In the genomic region with DNA sequence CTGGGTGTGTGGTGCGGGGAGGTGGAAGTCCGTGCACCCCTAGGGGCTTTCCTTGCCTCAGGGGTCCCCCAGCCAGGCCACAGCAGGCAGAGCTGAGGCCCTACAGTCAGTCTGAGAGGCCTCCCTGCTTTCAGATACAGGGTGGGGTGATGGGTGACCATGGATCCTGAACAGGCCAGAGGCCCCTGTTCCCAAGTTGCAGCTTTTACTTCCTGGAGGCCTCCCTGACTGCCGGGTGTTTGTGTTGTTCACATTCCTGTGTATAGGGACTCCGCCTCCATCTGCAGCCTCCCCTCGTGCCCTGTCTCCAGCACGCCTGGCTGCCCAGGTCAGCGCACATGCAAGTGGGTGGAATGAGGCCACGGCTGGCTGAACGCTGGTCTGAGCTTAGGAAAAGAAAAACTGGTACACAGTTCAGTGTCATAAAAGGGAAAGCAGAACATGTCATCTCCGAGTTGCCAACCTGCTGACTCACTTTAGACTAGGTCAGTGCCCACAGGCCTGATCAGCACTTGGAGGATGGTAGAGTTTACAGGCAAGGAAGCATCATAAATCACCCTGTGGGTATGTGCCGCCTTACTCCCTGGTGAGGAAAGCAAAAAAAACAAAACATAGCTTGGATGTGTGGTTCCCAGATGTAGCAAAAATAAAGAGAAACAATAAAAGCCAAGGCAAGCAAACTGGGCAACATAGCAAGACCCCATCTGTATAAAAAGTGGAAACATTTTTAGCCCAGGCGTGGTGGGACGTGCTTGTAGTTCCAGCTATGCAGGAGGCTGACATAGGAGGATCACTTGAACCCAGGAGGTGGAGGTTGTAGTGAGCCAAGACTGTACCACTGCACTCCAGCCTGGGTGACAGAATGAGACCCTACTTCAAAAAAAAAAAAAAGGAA, we compare ENCODE assay signal across 8 cellular contexts. TPM values are rescaled to one million over a fixed set of nuclear protein-coding genes. Genes with fewer than 3 reads are reported as not detected.
DNase-seq lines count a peak whose midpoint lies in the region; ATAC-seq and TF ChIP-seq lines count a peak whose summit lies in the region.

No MANE protein-coding gene starts in this region.

- CTCF ChIA-PET in Calu3 (lab: Charles Lee) (interaction anchor here (0.6 to 1.3 kb wide), 3 partner anchors 13 to 362 kb away, joined by 3 to 5 read pairs (median 4); a partner anchor contains a TSS), MCF 10A (lab: Yijun Ruan, JAX) (interaction anchor here (0.6 to 7.3 kb wide), 17 partner anchors 9 to 1532 kb away, joined by 3 to 46 read pairs (median 4); a partner anchor contains a TSS), GM10248 (lab: Yijun Ruan, JAX) (interaction anchor here (1.0 to 19.1 kb wide), 7 partner anchors 10 to 72 kb away, joined by 3 to 619 read pairs (median 5); a partner anchor contains a TSS)
- CTCF ChIA-PET in activated CD8-positive, alpha-beta T cell treated with anti-CD3 and anti-CD28 coated beads for 36 hours (lab: Charles Lee) = interaction anchor here (0.6 to 9.0 kb wide), 4 partner anchors 13 to 372 kb away, joined by 3 to 444 read pairs (median 4); a partner anchor contains a TSS

- H3K9me3 Mint-ChIP-seq in Calu3 (ENCODE audit: low read depth, unreplicated experiment) (no peaks in the 10 kb centered on the region), MCF 10A (ENCODE audit: unreplicated experiment) (no peaks in the 10 kb centered on the region)
- H3K9me3 Mint-ChIP-seq in activated CD8-positive, alpha-beta T cell treated with anti-CD3 and anti-CD28 coated beads for 36 hours = no peaks in the 10 kb centered on the region

- peaks cover 18% of the 10 kb centered on the region for H3K4me1 Mint-ChIP-seq in Calu3 (ENCODE audit: low read depth, unreplicated experiment)
- H3K4me1 Mint-ChIP-seq in MCF 10A (ENCODE audit: insufficient read depth, unreplicated experiment) = peaks cover 10% of the 10 kb centered on the region
- H3K4me1 Mint-ChIP-seq in activated CD8-positive, alpha-beta T cell treated with anti-CD3 and anti-CD28 coated beads for 36 hours (ENCODE audit: low read depth) = peaks cover 13% of the 10 kb centered on the region

- no TSS peak for BruUV-seq in Calu3 (replicated peaks; lab: Mats Ljungman, UMichigan)
- BruUV-seq in MCF 10A (replicated peaks; lab: Mats Ljungman, UMichigan) = no TSS peak

- TF ChIP-seq CTCF in Calu3 (IDR thresholded peaks at IDR 0.05; ENCODE audit: unreplicated experiment) (no peak), MCF 10A (IDR thresholded peaks at IDR 0.05; ENCODE audit: unreplicated experiment) (no peak), GM10248 (IDR thresholded peaks at IDR 0.05; ENCODE audit: control extremely low read depth, extremely low read depth, low read depth, missing control alignments) (no peak)
- no peak for TF ChIP-seq CTCF in activated CD8-positive, alpha-beta T cell treated with anti-CD3 and anti-CD28 coated beads for 36 hours (IDR thresholded peaks at IDR 0.05)

- no peak overlapping the region for H3K4me3 Mint-ChIP-seq in Calu3 (ENCODE audit: low read depth, unreplicated experiment)
- no peak overlapping the region for H3K4me3 Mint-ChIP-seq in MCF 10A (ENCODE audit: unreplicated experiment)
- no peak overlapping the region for H3K4me3 Mint-ChIP-seq in activated CD8-positive, alpha-beta T cell treated with anti-CD3 and anti-CD28 coated beads for 36 hours

- intact Hi-C loops in Calu3 (cut with micrococcal nuclease; ENCODE audit: unreplicated experiment) = no loop called here
- intact Hi-C loops in MCF 10A (cut with micrococcal nuclease) = no loop called here
- intact Hi-C loops in activated CD8-positive, alpha-beta T cell treated with anti-CD3 and anti-CD28 coated beads for 36 hours (cut with micrococcal nuclease) = no loop called here

- H3K36me3 Mint-ChIP-seq in Calu3 (ENCODE audit: insufficient read depth, unreplicated experiment) (peaks cover 2% of the 10 kb centered on the region), MCF 10A (ENCODE audit: insufficient read depth, unreplicated experiment) (peaks cover 15% of the 10 kb centered on the region)
- H3K36me3 Mint-ChIP-seq in activated CD8-positive, alpha-beta T cell treated with anti-CD3 and anti-CD28 coated beads for 36 hours (ENCODE audit: low read depth) = peaks cover 4% of the 10 kb centered on the region

- H3K27me3 Mint-ChIP-seq in Calu3 (ENCODE audit: unreplicated experiment) = no peaks in the 10 kb centered on the region
- no peaks in the 10 kb centered on the region for H3K27me3 Mint-ChIP-seq in MCF 10A (ENCODE audit: insufficient read depth, unreplicated experiment)
- no peaks in the 10 kb centered on the region for H3K27me3 Mint-ChIP-seq in activated CD8-positive, alpha-beta T cell treated with anti-CD3 and anti-CD28 coated beads for 36 hours

- DNase-seq in Calu3 (peak; percentile 48), MCF 10A (ENCODE audit: unreplicated experiment) (peak; percentile 67), myocyte (ENCODE audit: low read depth) (peak; percentile 72), NCI-H1048 (lab: John Stamatoyannopoulos, UW) (no peak), GM10248 (ENCODE audit: extremely low spot score) (no peak), NCI-H1417 (lab: John Stamatoyannopoulos, UW) (no peak)
- DNase-seq in activated CD8-positive, alpha-beta T cell treated with anti-CD3 and anti-CD28 coated beads for 36 hours = no peak

- H3K27ac Mint-ChIP-seq in Calu3 (ENCODE audit: unreplicated experiment) (peak overlapping the region; percentile 6), MCF 10A (ENCODE audit: low read depth, unreplicated experiment) (peak overlapping the region; percentile 14)
- H3K27ac Mint-ChIP-seq in activated CD8-positive, alpha-beta T cell treated with anti-CD3 and anti-CD28 coated beads for 36 hours = no peak overlapping the region

- POLR2A ChIA-PET in MCF 10A (lab: Yijun Ruan, JAX) = interaction anchor here (0.7 to 2.7 kb wide), 8 partner anchors 8 to 173 kb away, joined by 3 to 20 read pairs (median 4); a partner anchor contains a TSS
- POLR2A ChIA-PET in activated CD8-positive, alpha-beta T cell treated with anti-CD3 and anti-CD28 coated beads for 36 hours (lab: Charles Lee) = interaction anchor here (0.6 to 3.8 kb wide), 4 partner anchors 13 to 148 kb away, joined by 3 to 22 read pairs (median 7); a partner anchor contains a TSS
- POLR2A ChIA-PET in GM10248 (lab: Yijun Ruan, JAX) = interaction anchor here (0.6 to 1.5 kb wide), 3 partner anchors 13 to 53 kb away, joined by 4 to 6 read pairs (median 4); a partner anchor contains a TSS

- peak; percentile 16 for ATAC-seq in HG03460 (IDR thresholded peaks at IDR 0.05; ENCODE audit: unreplicated experiment)
- ATAC-seq in activated CD8-positive, alpha-beta T cell treated with anti-CD3 and anti-CD28 coated beads for 36 hours = no peak

RNA-seq across cellular contexts. Expression of a gene that starts 6.2 kb away (rescaled TPM):
- total RNA-seq in Calu3 (2022) = 38.3 and 45.4 TPM in 2 replicates
- 45.3 and 61.0 TPM in 2 replicates for total RNA-seq in MCF 10A (2022)
- 28.0 and 36.4 TPM in 2 replicates for total RNA-seq in myocyte
- polyA plus RNA-seq in myocyte (2012) = 24.6 TPM
- total RNA-seq in activated CD8-positive, alpha-beta T cell treated with anti-CD3 and anti-CD28 coated beads for 36 hours = 10 to 100 TPM; 73.8 to 76.9 TPM

RNA-seq across cellular contexts. Expression of a gene that starts 13.0 kb away (rescaled TPM):
- total RNA-seq in Calu3 (2022) (16.9 and 22.5 TPM in 2 replicates), MCF 10A (2022) (4.6 and 6.4 TPM in 2 replicates), myocyte (127 and 180 TPM in 2 replicates)
- polyA plus RNA-seq in myocyte (2012) = 72.6 TPM
- 1 to 10 TPM; 6.7 to 6.8 TPM for total RNA-seq in activated CD8-positive, alpha-beta T cell treated with anti-CD3 and anti-CD28 coated beads for 36 hours

RNA-seq across cellular contexts. Expression of a gene that starts 22.2 kb away (rescaled TPM):
- total RNA-seq in Calu3 (2022) (100 and 103 TPM in 2 replicates), MCF 10A (2022) (42.7 and 48.8 TPM in 2 replicates), myocyte (0.11 TPM in 1 of 2 replicates, not detected in the other)
- 0.35 TPM for polyA plus RNA-seq in myocyte (2012)
- under 1 TPM; 0.65 to 0.77 TPM for total RNA-seq in activated CD8-positive, alpha-beta T cell treated with anti-CD3 and anti-CD28 coated beads for 36 hours

RNA-seq across cellular contexts. Expression of a gene that starts 52.6 kb away (rescaled TPM):
- total RNA-seq in Calu3 (2022) (28.4 and 34.9 TPM in 2 replicates), MCF 10A (2022) (19.4 and 20.4 TPM in 2 replicates), myocyte (19.3 and 21.3 TPM in 2 replicates)
- 12.5 TPM for polyA plus RNA-seq in myocyte (2012)
- 10 to 100 TPM; 20.2 to 23.1 TPM for total RNA-seq in activated CD8-positive, alpha-beta T cell treated with anti-CD3 and anti-CD28 coated beads for 36 hours

RNA-seq across cellular contexts. Expression of a gene that starts 52.7 kb away (rescaled TPM):
- 49.4 and 57.8 TPM in 2 replicates for total RNA-seq in Calu3 (2022)
- 28.0 and 33.2 TPM in 2 replicates for total RNA-seq in MCF 10A (2022)
- total RNA-seq in myocyte = 48.9 and 59.6 TPM in 2 replicates
- polyA plus RNA-seq in myocyte (2012) = 44.8 TPM
- 10 to 100 TPM; 67.4 to 78.4 TPM for total RNA-seq in activated CD8-positive, alpha-beta T cell treated with anti-CD3 and anti-CD28 coated beads for 36 hours

Comparison
In these comparisons a context has a peak if more than half of its experiments do, and no peak if none do; other contexts are left out.
1. DNase-seq: peak in Calu3 (single experiment), MCF 10A (single experiment) and myocyte (single experiment); none in activated CD8-positive, alpha-beta T cell treated with anti-CD3 and anti-CD28 coated beads for 36 hours (single experiment), NCI-H1048 (single experiment), GM10248 (single experiment) and NCI-H1417 (0 of 3).
2. RNA of a gene that starts 22.2 kb away (total RNA-seq): 100 to 103 TPM in Calu3 and 42.7 to 48.8 TPM in MCF 10A; 0.65 to 0.77 TPM in activated CD8-positive, alpha-beta T cell treated with anti-CD3 and anti-CD28 coated beads for 36 hours and 0.11 TPM in myocyte; every median in the first group is over 10 times any median in the second.